Comparison of ENCODE assay signal across 10 cellular contexts in the genomic region with DNA sequence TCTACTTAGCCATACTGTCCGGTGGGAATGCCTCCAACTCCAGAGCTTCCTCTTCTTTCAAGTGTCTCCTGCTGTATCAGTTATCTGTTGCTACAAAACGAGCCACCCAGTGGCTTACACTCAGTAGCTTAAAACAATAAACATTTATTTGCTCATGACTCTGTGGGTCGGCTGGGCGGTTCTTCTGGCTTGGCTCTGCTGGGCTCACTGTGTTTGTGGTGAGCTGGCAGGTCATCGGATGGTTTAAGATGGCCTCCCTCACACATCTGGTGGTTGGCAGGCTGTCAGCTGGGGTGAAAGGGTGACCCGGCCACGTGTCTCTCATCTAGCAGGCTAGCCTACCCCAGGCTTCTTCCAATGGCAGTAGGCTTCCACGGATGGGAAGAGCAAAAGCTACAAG.
DNase-seq lines count a peak whose midpoint lies in the region; ATAC-seq and TF ChIP-seq lines count a peak whose summit lies in the region.
"Had no signal": no experiment of that assay in that cellular context is flagged by ENCODE, and none has a peak within 500 bp of the region (broad histone marks: within the 10 kb centered on the region; RNA-seq: fewer than 3 reads in every experiment).

No MANE protein-coding gene starts in this region.

- no peaks in the 10 kb centered on the region for H3K36me3 ChIP-seq in kidney epithelial cell (ENCODE audit: control insufficient read depth, insufficient read depth, low read length)
- H3K36me3 ChIP-seq in subcutaneous abdominal adipose tissue (ENCODE audit: control insufficient read depth in 5 of 5, insufficient read depth in 5 of 5, low read length in 5 of 5): no peaks in the 10 kb centered on the region
- H3K36me3 ChIP-seq: BLaER1 treated with 17β-estradiol and CSF1 and Interleukin-3, amounts not matched to agents 10 nM and 100 nM; tibial artery had no signal

- H3K9ac ChIP-seq in subcutaneous abdominal adipose tissue (ENCODE audit: low read length in 5 of 5): no peak overlapping the region
- H3K9ac ChIP-seq: BLaER1 treated with 17β-estradiol and CSF1 and Interleukin-3, amounts not matched to agents 10 nM and 100 nM had no signal

- H3K4me3 ChIP-seq in kidney epithelial cell (ENCODE audit: low read depth, low read length) (no peak overlapping the region), subcutaneous abdominal adipose tissue (ENCODE audit: low read depth in 1 of 5, low read length in 5 of 5) (peak overlapping the region in 2 of 5 donors; percentile 17 to 32)
- H3K4me3 ChIP-seq: BLaER1 treated with 17β-estradiol and CSF1 and Interleukin-3, amounts not matched to agents 10 nM and 100 nM; tibial artery had no signal

- H3K4me1 Mint-ChIP-seq in T-helper 1 cell treated with Interleukin-12 subunit alpha and Interleukin-12 subunit beta and Interleukin-4 antibody, amounts not matched to agents 30 μg/mL and 1 μg/mL, for 36 hours (ENCODE audit: low read depth): peaks cover 4% of the 10 kb centered on the region
- no peaks in the 10 kb centered on the region for H3K4me1 Mint-ChIP-seq in activated T-helper 17 cell treated with anti-CD3 and anti-CD28 coated beads, Interleukin-2, amount 50 U/mL, for 72 hours

- peaks cover 8 to 30% (median 23%) of the 10 kb centered on the region in 5 donors for H3K4me1 ChIP-seq in subcutaneous abdominal adipose tissue (ENCODE audit: control insufficient read depth in 5 of 5, insufficient read depth in 5 of 5, low read length in 5 of 5)

- H3K27me3 Mint-ChIP-seq in T-helper 1 cell treated with Interleukin-12 subunit alpha and Interleukin-12 subunit beta and Interleukin-4 antibody, amounts not matched to agents 30 μg/mL and 1 μg/mL, for 36 hours (ENCODE audit: low read depth): peaks cover 17% of the 10 kb centered on the region
- peaks cover 5% of the 10 kb centered on the region for H3K27me3 Mint-ChIP-seq in activated T-helper 17 cell treated with anti-CD3 and anti-CD28 coated beads, Interleukin-2, amount 50 U/mL, for 72 hours

- H3K27me3 ChIP-seq in kidney epithelial cell (ENCODE audit: control insufficient read depth, insufficient read depth, low read length) (peaks cover 2% of the 10 kb centered on the region), subcutaneous abdominal adipose tissue (ENCODE audit: control insufficient read depth in 5 of 5, insufficient read depth in 4 of 5, low read length in 5 of 5) (no peaks in the 10 kb centered on the region)
- H3K27me3 ChIP-seq: tibial artery had no signal

- peaks cover 0 to 4% (median 0%) of the 10 kb centered on the region in 5 donors for H3K9me3 ChIP-seq in subcutaneous abdominal adipose tissue (ENCODE audit: control insufficient read depth in 5 of 5, low read length in 5 of 5)
- H3K9me3 ChIP-seq: tibial artery had no signal

- peak overlapping the region; percentile 19 for H3K4me3 Mint-ChIP-seq in T-helper 1 cell treated with Interleukin-12 subunit alpha and Interleukin-12 subunit beta and Interleukin-4 antibody, amounts not matched to agents 30 μg/mL and 1 μg/mL, for 36 hours
- H3K4me3 Mint-ChIP-seq in activated T-helper 17 cell treated with anti-CD3 and anti-CD28 coated beads, Interleukin-2, amount 50 U/mL, for 72 hours: peak overlapping the region; percentile 4

- no peak overlapping the region for H3K27ac Mint-ChIP-seq in T-helper 1 cell treated with Interleukin-12 subunit alpha and Interleukin-12 subunit beta and Interleukin-4 antibody, amounts not matched to agents 30 μg/mL and 1 μg/mL, for 36 hours
- no peak overlapping the region for H3K27ac Mint-ChIP-seq in activated T-helper 17 cell treated with anti-CD3 and anti-CD28 coated beads, Interleukin-2, amount 50 U/mL, for 72 hours

- peak overlapping the region; percentile 34 for H3K27ac ChIP-seq in subcutaneous abdominal adipose tissue (ENCODE audit: low read depth, low read length)
- H3K27ac ChIP-seq: BLaER1 treated with 17β-estradiol and CSF1 and Interleukin-3, amounts not matched to agents 10 nM and 100 nM; tibial artery had no signal

- TF ChIP-seq CTCF in kidney epithelial cell (IDR thresholded peaks at IDR 0.05; ENCODE audit: insufficient read depth, low read length, poor library complexity, severe bottlenecking): no peak

- H3K9me3 Mint-ChIP-seq in T-helper 1 cell treated with Interleukin-12 subunit alpha and Interleukin-12 subunit beta and Interleukin-4 antibody, amounts not matched to agents 30 μg/mL and 1 μg/mL, for 36 hours: no peaks in the 10 kb centered on the region
- no peaks in the 10 kb centered on the region for H3K9me3 Mint-ChIP-seq in activated T-helper 17 cell treated with anti-CD3 and anti-CD28 coated beads, Interleukin-2, amount 50 U/mL, for 72 hours

- no peak for ATAC-seq in activated T-helper 17 cell treated with anti-CD3 and anti-CD28 coated beads, Interleukin-2, amount 50 U/mL, for 72 hours (replicated peaks)
- no peak for ATAC-seq in GM21723 (IDR thresholded peaks at IDR 0.05; ENCODE audit: unreplicated experiment)

- H3K36me3 Mint-ChIP-seq in T-helper 1 cell treated with Interleukin-12 subunit alpha and Interleukin-12 subunit beta and Interleukin-4 antibody, amounts not matched to agents 30 μg/mL and 1 μg/mL, for 36 hours (ENCODE audit: low read depth): no peaks in the 10 kb centered on the region
- H3K36me3 Mint-ChIP-seq in activated T-helper 17 cell treated with anti-CD3 and anti-CD28 coated beads, Interleukin-2, amount 50 U/mL, for 72 hours (ENCODE audit: low read depth): no peaks in the 10 kb centered on the region

- DNase-seq in T-helper 1 cell (no peak), kidney epithelial cell (ENCODE audit: low read depth) (peak; percentile 66), NCI-H1436 (lab: John Stamatoyannopoulos, UW) (no peak)
- DNase-seq in activated T-cell treated with anti-CD3 and anti-CD28 coated beads, Interleukin-2, amount 50 U/mL, for 1 hour: no peak
